20 cellular contexts compared by ENCODE assay signal in genomic region chr4:186813377-186814068, GRCh38.
"Had no signal": no experiment of that assay in that cellular context is flagged by ENCODE, and none has a peak within 500 bp of the region (broad histone marks: within the 10 kb centered on the region; RNA-seq: fewer than 3 reads in every experiment).

No MANE protein-coding gene starts in this region.

- H3K36me3 ChIP-seq: adrenal gland, left ventricle myocardium inferior, neutrophil, pancreas, spleen, upper lobe of left lung had no signal

- H3K4me1 Mint-ChIP-seq: activated CD4-positive, alpha-beta T cell treated with anti-CD3 and anti-CD28 coated beads for 36 hours; memory B cell; naive thymus-derived CD8-positive, alpha-beta T cell; stimulated activated memory B cell treated with anti-CD40 and anti-IgM and Interleukin-4, amounts not matched to agents 10 μg/mL and 1 μg/mL and 100 μg/mL, for 72 hours had no signal

- H2AFZ ChIP-seq: hepatocyte had no signal

- H3K27me3 Mint-ChIP-seq: activated CD4-positive, alpha-beta T cell treated with anti-CD3 and anti-CD28 coated beads for 36 hours; dendritic cell treated with granulocyte-macrophage colony-stimulating factor and Interleukin-4, amounts not matched to agents 40 ng/mL and 50 ng/mL, for 4 days; memory B cell; naive thymus-derived CD8-positive, alpha-beta T cell; stimulated activated memory B cell treated with anti-CD40 and anti-IgM and Interleukin-4, amounts not matched to agents 10 μg/mL and 1 μg/mL and 100 μg/mL, for 72 hours had no signal

- H3K4me3 Mint-ChIP-seq: activated CD4-positive, alpha-beta T cell treated with anti-CD3 and anti-CD28 coated beads for 36 hours; activated T-helper 1 cell treated with anti-CD3 and anti-CD28 coated beads, Interleukin-12 subunit alpha, Interleukin-12 subunit beta, Interleukin-2, Interleukin-4 antibody, amounts not matched to agents 30 ng/mL and 10 ng/mL and 1 ng/mL, durations not matched to agents 14 hours and 24 hours and 36 hours; dendritic cell treated with granulocyte-macrophage colony-stimulating factor and Interleukin-4, amounts not matched to agents 40 ng/mL and 50 ng/mL, for 4 days; memory B cell; naive thymus-derived CD8-positive, alpha-beta T cell; stimulated activated memory B cell treated with anti-CD40 and anti-IgM and Interleukin-4, amounts not matched to agents 10 μg/mL and 1 μg/mL and 100 μg/mL, for 72 hours; WTC11 had no signal

- H3K4me3 ChIP-seq: adrenal gland, hepatocyte, left ventricle myocardium inferior, pancreas, spleen, testis, upper lobe of left lung had no signal

- H3K4me2 ChIP-seq: hepatocyte had no signal

- H3K9me3 Mint-ChIP-seq: activated T-helper 1 cell treated with anti-CD3 and anti-CD28 coated beads, Interleukin-12 subunit alpha, Interleukin-12 subunit beta, Interleukin-2, Interleukin-4 antibody, amounts not matched to agents 30 ng/mL and 10 ng/mL and 1 ng/mL, durations not matched to agents 14 hours and 24 hours and 36 hours; memory B cell; stimulated activated memory B cell treated with anti-CD40 and anti-IgM and Interleukin-4, amounts not matched to agents 10 μg/mL and 1 μg/mL and 100 μg/mL, for 72 hours had no signal

- H3K4me1 ChIP-seq: adrenal gland, left ventricle myocardium inferior, spleen, testis, upper lobe of left lung had no signal

- H3K27ac ChIP-seq: adrenal gland, hepatocyte, left ventricle myocardium inferior, neutrophil, pancreas, spleen, testis, upper lobe of left lung had no signal

- H3K9me3 ChIP-seq: adrenal gland, left ventricle myocardium inferior, neutrophil, pancreas, testis, upper lobe of left lung had no signal

- DNase-seq: activated CD4-positive, alpha-beta T cell treated with anti-CD3 and anti-CD28 coated beads for 36 hours; activated CD4-positive, alpha-beta T cell treated with anti-CD3 and anti-CD28 coated beads, Interleukin-2, amount 50 U/mL, for 48 hours; activated gamma-delta T cell treated with Interleukin-2 at 50 U/mL for 16 hours; adrenal gland; effector memory CD4-positive, alpha-beta T cell; left ventricle myocardium inferior; naive thymus-derived CD8-positive, alpha-beta T cell; pancreas; spleen; stimulated activated CD4-positive, alpha-beta T cell treated with anti-CD3 and anti-CD28 coated beads, Interleukin-4, amount 100 ng/mL, for 4 hours; testis; upper lobe of left lung had no signal

- H3K36me3 Mint-ChIP-seq: memory B cell; stimulated activated memory B cell treated with anti-CD40 and anti-IgM and Interleukin-4, amounts not matched to agents 10 μg/mL and 1 μg/mL and 100 μg/mL, for 72 hours had no signal

- H3K27ac Mint-ChIP-seq: activated CD4-positive, alpha-beta T cell treated with anti-CD3 and anti-CD28 coated beads for 36 hours; activated naive CD4-positive, alpha-beta T cell treated with anti-CD3 and anti-CD28 coated beads, Interleukin-2, amount 50 U/mL, for 72 hours; activated T-helper 1 cell treated with anti-CD3 and anti-CD28 coated beads, Interleukin-12 subunit alpha, Interleukin-12 subunit beta, Interleukin-2, Interleukin-4 antibody, amounts not matched to agents 30 ng/mL and 10 ng/mL and 1 ng/mL, durations not matched to agents 14 hours and 24 hours and 36 hours; dendritic cell treated with granulocyte-macrophage colony-stimulating factor and Interleukin-4, amounts not matched to agents 40 ng/mL and 50 ng/mL, for 4 days; memory B cell; naive thymus-derived CD8-positive, alpha-beta T cell; stimulated activated memory B cell treated with anti-CD40 and anti-IgM and Interleukin-4, amounts not matched to agents 10 μg/mL and 1 μg/mL and 100 μg/mL, for 72 hours; WTC11 had no signal

- H3K27me3 ChIP-seq: adrenal gland, hepatocyte, neutrophil, pancreas, spleen, testis, upper lobe of left lung had no signal

- ATAC-seq: activated CD4-positive, alpha-beta T cell treated with anti-CD3 and anti-CD28 coated beads for 36 hours; activated naive CD4-positive, alpha-beta T cell treated with anti-CD3 and anti-CD28 coated beads, Interleukin-2, amount 50 U/mL, for 72 hours; naive thymus-derived CD8-positive, alpha-beta T cell; pancreas; stimulated activated memory B cell treated with anti-CD40 and anti-IgM and Interleukin-4, amounts not matched to agents 10 μg/mL and 1 μg/mL and 100 μg/mL, for 72 hours; WTC11 had no signal
